In the genomic region with DNA sequence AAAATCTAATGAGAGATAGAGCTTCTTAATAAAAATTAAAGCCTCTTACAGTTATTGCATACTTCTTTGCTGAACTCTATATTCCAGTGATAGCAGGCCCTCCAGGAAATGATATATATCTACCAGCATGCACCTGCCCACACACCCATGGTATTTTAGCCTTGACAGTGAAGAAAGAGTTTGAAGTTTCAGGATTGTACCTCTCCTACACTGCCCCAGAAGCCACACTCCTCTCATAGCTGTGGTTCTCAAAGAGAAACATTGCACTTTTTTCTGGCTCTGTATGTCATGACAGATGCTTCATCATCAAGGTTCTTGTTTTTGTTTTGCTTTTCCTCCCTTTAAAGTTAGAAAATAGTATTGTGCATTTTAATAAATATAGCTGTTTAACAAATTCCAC, we compare ENCODE assay signal across 21 cellular contexts.
"Had no signal": no experiment of that assay in that cellular context is flagged by ENCODE, and none has a peak within 500 bp of the region (broad histone marks: within the 10 kb centered on the region; RNA-seq: fewer than 3 reads in every experiment).

No MANE protein-coding gene starts in this region.

- ATAC-seq: effector memory CD8-positive, alpha-beta T cell; gastroesophageal sphincter; left lobe of liver; natural killer cell; sciatic nerve; upper lobe of right lung had no signal

- H3K4me3 Mint-ChIP-seq: effector memory CD8-positive, alpha-beta T cell; natural killer cell; neural crest cell had no signal

- H3K27ac ChIP-seq: epithelial cell of prostate, esophagus muscularis mucosa, gastroesophageal sphincter, skin epidermis, suprapubic skin, tibial nerve, upper lobe of right lung, vagina had no signal

- H3K27ac Mint-ChIP-seq: effector memory CD8-positive, alpha-beta T cell; natural killer cell had no signal

- H3K4me3 ChIP-seq: esophagus muscularis mucosa, gastroesophageal sphincter, skin epidermis, suprapubic skin, tibial nerve, upper lobe of right lung, vagina had no signal

- DNase-seq: effector memory CD8-positive, alpha-beta T cell; foreskin fibroblast; glutamatergic neuron; islet precursor cell; mammary epithelial cell; natural killer cell; posterior cingulate gyrus; stimulated activated CD4-positive, alpha-beta T cell treated with anti-CD3 and anti-CD28 coated beads, Interleukin-2, amount 100 ng/mL, for 24 hours; stimulated activated CD4-positive, alpha-beta T cell treated with anti-CD3 and anti-CD28 coated beads, Interleukin-4, amount 100 ng/mL, for 4 hours; stimulated activated naive CD4-positive, alpha-beta T cell; upper lobe of right lung had no signal

- H3K4me1 Mint-ChIP-seq: natural killer cell had no signal

- H3K36me3 Mint-ChIP-seq: natural killer cell had no signal

- H3K9me3 Mint-ChIP-seq: effector memory CD8-positive, alpha-beta T cell; neural crest cell had no signal
